ENCODE assay signal across 13 cellular contexts in the genomic region with DNA sequence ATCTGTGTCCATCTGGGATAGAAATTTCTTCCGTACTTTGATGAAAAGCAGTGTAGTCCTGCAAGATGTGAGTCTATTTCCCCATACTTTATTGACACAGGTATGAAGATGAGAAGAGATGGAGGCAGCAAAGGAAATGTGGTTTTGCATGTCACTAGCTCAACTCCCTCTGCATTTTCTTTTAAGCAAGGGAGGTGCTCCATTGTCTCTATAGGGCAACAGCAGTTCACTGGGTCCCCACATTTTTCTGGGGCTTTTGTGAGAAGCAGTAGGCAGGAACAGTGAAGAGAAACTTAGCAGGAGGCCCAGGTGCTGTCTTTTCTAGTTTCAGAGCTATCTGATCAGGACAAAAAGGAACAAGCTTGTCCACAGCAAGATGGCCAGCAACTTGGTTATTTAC. TPM values are rescaled to one million over a fixed set of nuclear protein-coding genes. Genes with fewer than 3 reads are reported as not detected.
DNase-seq lines count a peak whose midpoint lies in the region; ATAC-seq and TF ChIP-seq lines count a peak whose summit lies in the region.
"Had no signal": no experiment of that assay in that cellular context is flagged by ENCODE, and none has a peak within 500 bp of the region (broad histone marks: within the 10 kb centered on the region; RNA-seq: fewer than 3 reads in every experiment).

No MANE protein-coding gene starts in this region.

- H3K27ac Mint-ChIP-seq in activated naive CD8-positive, alpha-beta T cell, result peak overlapping the region; percentile 95
- H3K27ac Mint-ChIP-seq in stimulated activated effector memory CD8-positive, alpha-beta T cell treated with anti-CD3 and anti-CD28 coated beads, Interleukin-12 subunit alpha, Interleukin-12 subunit beta, amount 100 ng/mL, for 72 hours, result peak overlapping the region; percentile 56

- no peak for ATAC-seq in activated T-cell treated with anti-CD3 and anti-CD28 coated beads, Interleukin-2, amount 50 U/mL, for 4 hours
- no peak for ATAC-seq in stimulated activated effector memory CD8-positive, alpha-beta T cell treated with anti-CD3 and anti-CD28 coated beads, Interleukin-12 subunit alpha, Interleukin-12 subunit beta, amount 100 ng/mL, for 72 hours
- ATAC-seq in GM18511 (IDR thresholded peaks at IDR 0.05; ENCODE audit: unreplicated experiment) (no peak), SK-N-SH treated with all-trans-retinoic acid at 6 μM for 48 hours (no peak)
- ATAC-seq: gastroesophageal sphincter had no signal

- H3K79me2 ChIP-seq in KMS-11 (ENCODE audit: insufficient read depth, low read depth), result no peaks in the 10 kb centered on the region

- H3K36me3 ChIP-seq in KMS-11 (ENCODE audit: insufficient read depth), result no peaks in the 10 kb centered on the region

- H3K27me3 ChIP-seq in KMS-11 (ENCODE audit: insufficient read depth, low read depth), result no peaks in the 10 kb centered on the region
- H3K27me3 ChIP-seq: gastroesophageal sphincter had no signal

- no peaks in the 10 kb centered on the region for H3K9me3 Mint-ChIP-seq in activated T-cell treated with anti-CD3 and anti-CD28 coated beads, Interleukin-2, amount 50 U/mL, for 4 hours
- H3K9me3 Mint-ChIP-seq in activated naive CD8-positive, alpha-beta T cell (ENCODE audit: low read depth), result no peaks in the 10 kb centered on the region
- H3K9me3 Mint-ChIP-seq in stimulated activated effector memory CD8-positive, alpha-beta T cell treated with anti-CD3 and anti-CD28 coated beads, Interleukin-12 subunit alpha, Interleukin-12 subunit beta, amount 100 ng/mL, for 72 hours, result no peaks in the 10 kb centered on the region

- H3K27me3 Mint-ChIP-seq in activated T-cell treated with anti-CD3 and anti-CD28 coated beads, Interleukin-2, amount 50 U/mL, for 4 hours (ENCODE audit: low read depth), result no peaks in the 10 kb centered on the region
- no peaks in the 10 kb centered on the region for H3K27me3 Mint-ChIP-seq in activated naive CD8-positive, alpha-beta T cell

- no peak for TF ChIP-seq CTCF in KMS-11 (conservative IDR thresholded peaks at IDR 0.05; ENCODE audit: low read depth, low read length)

- peak overlapping the region; percentile 33 for H3K4me3 Mint-ChIP-seq in activated T-cell treated with anti-CD3 and anti-CD28 coated beads, Interleukin-2, amount 50 U/mL, for 4 hours
- H3K4me3 Mint-ChIP-seq in activated naive CD8-positive, alpha-beta T cell, result peak overlapping the region; percentile 72
- H3K4me3 Mint-ChIP-seq in stimulated activated effector memory CD8-positive, alpha-beta T cell treated with anti-CD3 and anti-CD28 coated beads, Interleukin-12 subunit alpha, Interleukin-12 subunit beta, amount 100 ng/mL, for 72 hours, result peak overlapping the region; percentile 15

- peaks cover 19% of the 10 kb centered on the region for H3K36me3 Mint-ChIP-seq in activated T-cell treated with anti-CD3 and anti-CD28 coated beads, Interleukin-2, amount 50 U/mL, for 4 hours (ENCODE audit: insufficient read depth)
- H3K36me3 Mint-ChIP-seq in activated naive CD8-positive, alpha-beta T cell, result peaks cover 21% of the 10 kb centered on the region
- H3K36me3 Mint-ChIP-seq in stimulated activated effector memory CD8-positive, alpha-beta T cell treated with anti-CD3 and anti-CD28 coated beads, Interleukin-12 subunit alpha, Interleukin-12 subunit beta, amount 100 ng/mL, for 72 hours, result peaks cover 18% of the 10 kb centered on the region

- H4K20me1 ChIP-seq in KMS-11 (ENCODE audit: insufficient read depth), result no peaks in the 10 kb centered on the region

- no peak overlapping the region for H3K9ac ChIP-seq in KMS-11

- peaks cover 99% of the 10 kb centered on the region for H3K4me1 ChIP-seq in KMS-11 (ENCODE audit: low read depth, poor library complexity, severe bottlenecking)
- H3K4me1 ChIP-seq: gastroesophageal sphincter had no signal

- no peak overlapping the region for H3K4me3 ChIP-seq in KMS-11 (IDR thresholded peaks at IDR 0.05; ENCODE audit: insufficient read depth, low read depth, low read length)
- H3K4me3 ChIP-seq: gastroesophageal sphincter had no signal

- peak overlapping the region; percentile 91 for H3K4me2 ChIP-seq in KMS-11

- peaks cover 86% of the 10 kb centered on the region for H3K4me1 Mint-ChIP-seq in activated T-cell treated with anti-CD3 and anti-CD28 coated beads, Interleukin-2, amount 50 U/mL, for 4 hours (ENCODE audit: low read depth)
- peaks cover 93% of the 10 kb centered on the region for H3K4me1 Mint-ChIP-seq in activated naive CD8-positive, alpha-beta T cell (ENCODE audit: low read depth)
- H3K4me1 Mint-ChIP-seq in stimulated activated effector memory CD8-positive, alpha-beta T cell treated with anti-CD3 and anti-CD28 coated beads, Interleukin-12 subunit alpha, Interleukin-12 subunit beta, amount 100 ng/mL, for 72 hours, result peaks cover 82% of the 10 kb centered on the region

- no peak for DNase-seq in activated T-cell treated with anti-CD3 and anti-CD28 coated beads, Interleukin-2, amount 50 U/mL, for 4 hours
- DNase-seq in activated T-cell treated with anti-CD3 and anti-CD28 coated beads for 4 hours (no peak), dedifferentiated amniotic fluid mesenchymal stem cell (ENCODE audit: extremely low spot score) (no peak)
- no peak for DNase-seq in stimulated activated effector memory CD8-positive, alpha-beta T cell treated with anti-CD3 and anti-CD28 coated beads, Interleukin-12 subunit alpha, Interleukin-12 subunit beta, amount 100 ng/mL, for 72 hours (ENCODE audit: low spot score in 2 of 2)
- DNase-seq: Calu3, mesenchymal stem cell, MV-4-11 had no signal

- H2AFZ ChIP-seq in KMS-11 (ENCODE audit: low read depth), result no peak overlapping the region

- peak overlapping the region; percentile 81; the same call in 1 of the 2 replicates for H3K27ac ChIP-seq in KMS-11
- H3K27ac ChIP-seq: gastroesophageal sphincter, VCaP had no signal

TF ChIP-seq in SK-N-SH treated with all-trans-retinoic acid at 6 μM for 48 hours, 23 proteins besides CTCF, POLR2A, EP300 and RAD21 (continues in another document):
- TF ChIP-seq ZNF565 (CRISPR knock-in tag; conservative IDR thresholded peaks at IDR 0.05; ENCODE audit: low read depth) (no peak), SNAI2 (CRISPR knock-in tag; IDR thresholded peaks at IDR 0.05) (no peak), ZFP3 (CRISPR knock-in tag; IDR thresholded peaks at IDR 0.05) (no peak), ZFP30 (CRISPR knock-in tag; IDR thresholded peaks at IDR 0.05) (no peak), ZNF70 (CRISPR knock-in tag; IDR thresholded peaks at IDR 0.05) (no peak), ARNTL (CRISPR knock-in tag; IDR thresholded peaks at IDR 0.05; ENCODE audit: borderline replicate concordance, low read depth) (no peak), ISL1 (CRISPR knock-in tag; IDR thresholded peaks at IDR 0.05) (no peak), ZC3H10 (CRISPR knock-in tag; IDR thresholded peaks at IDR 0.05) (no peak), ESRRG (CRISPR knock-in tag; IDR thresholded peaks at IDR 0.05) (no peak), OSR1 (CRISPR knock-in tag; IDR thresholded peaks at IDR 0.05) (no peak)
- TF ChIP-seq, protein P1, sequence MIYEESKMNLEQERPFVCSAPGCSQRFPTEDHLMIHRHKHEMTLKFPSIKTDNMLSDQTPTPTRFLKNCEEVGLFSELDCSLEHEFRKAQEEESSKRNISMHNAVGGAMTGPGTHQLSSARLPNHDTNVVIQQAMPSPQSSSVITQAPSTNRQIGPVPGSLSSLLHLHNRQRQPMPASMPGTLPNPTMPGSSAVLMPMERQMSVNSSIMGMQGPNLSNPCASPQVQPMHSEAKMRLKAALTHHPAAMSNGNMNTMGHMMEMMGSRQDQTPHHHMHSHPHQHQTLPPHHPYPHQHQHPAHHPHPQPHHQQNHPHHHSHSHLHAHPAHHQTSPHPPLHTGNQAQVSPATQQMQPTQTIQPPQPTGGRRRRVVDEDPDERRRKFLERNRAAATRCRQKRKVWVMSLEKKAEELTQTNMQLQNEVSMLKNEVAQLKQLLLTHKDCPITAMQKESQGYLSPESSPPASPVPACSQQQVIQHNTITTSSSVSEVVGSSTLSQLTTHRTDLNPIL (CRISPR knock-in tag; IDR thresholded peaks at IDR 0.05; ENCODE audit: low read depth), result no peak
- TF ChIP-seq, protein P2, sequence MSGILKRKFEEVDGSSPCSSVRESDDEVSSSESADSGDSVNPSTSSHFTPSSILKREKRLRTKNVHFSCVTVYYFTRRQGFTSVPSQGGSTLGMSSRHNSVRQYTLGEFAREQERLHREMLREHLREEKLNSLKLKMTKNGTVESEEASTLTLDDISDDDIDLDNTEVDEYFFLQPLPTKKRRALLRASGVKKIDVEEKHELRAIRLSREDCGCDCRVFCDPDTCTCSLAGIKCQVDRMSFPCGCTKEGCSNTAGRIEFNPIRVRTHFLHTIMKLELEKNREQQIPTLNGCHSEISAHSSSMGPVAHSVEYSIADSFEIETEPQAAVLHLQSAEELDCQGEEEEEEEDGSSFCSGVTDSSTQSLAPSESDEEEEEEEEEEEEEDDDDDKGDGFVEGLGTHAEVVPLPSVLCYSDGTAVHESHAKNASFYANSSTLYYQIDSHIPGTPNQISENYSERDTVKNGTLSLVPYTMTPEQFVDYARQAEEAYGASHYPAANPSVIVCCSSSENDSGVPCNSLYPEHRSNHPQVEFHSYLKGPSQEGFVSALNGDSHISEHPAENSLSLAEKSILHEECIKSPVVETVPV (CRISPR knock-in tag; IDR thresholded peaks at IDR 0.05), result no peak
- TF ChIP-seq, protein P3, sequence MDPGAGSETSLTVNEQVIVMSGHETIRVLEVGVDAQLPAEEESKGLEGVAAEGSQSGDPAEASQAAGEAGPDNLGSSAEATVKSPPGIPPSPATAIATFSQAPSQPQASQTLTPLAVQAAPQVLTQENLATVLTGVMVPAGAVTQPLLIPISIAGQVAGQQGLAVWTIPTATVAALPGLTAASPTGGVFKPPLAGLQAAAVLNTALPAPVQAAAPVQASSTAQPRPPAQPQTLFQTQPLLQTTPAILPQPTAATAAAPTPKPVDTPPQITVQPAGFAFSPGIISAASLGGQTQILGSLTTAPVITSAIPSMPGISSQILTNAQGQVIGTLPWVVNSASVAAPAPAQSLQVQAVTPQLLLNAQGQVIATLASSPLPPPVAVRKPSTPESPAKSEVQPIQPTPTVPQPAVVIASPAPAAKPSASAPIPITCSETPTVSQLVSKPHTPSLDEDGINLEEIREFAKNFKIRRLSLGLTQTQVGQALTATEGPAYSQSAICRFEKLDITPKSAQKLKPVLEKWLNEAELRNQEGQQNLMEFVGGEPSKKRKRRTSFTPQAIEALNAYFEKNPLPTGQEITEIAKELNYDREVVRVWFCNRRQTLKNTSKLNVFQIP (CRISPR knock-in tag; IDR thresholded peaks at IDR 0.05; ENCODE audit: borderline replicate concordance, low read depth), result no peak

RNA-seq across cellular contexts. Expression of a gene that starts 37.1 kb away (rescaled TPM):
- 10 to 100 TPM; 32.6 to 38.7 (median 34.7) TPM for total RNA-seq in activated T-cell treated with anti-CD3 and anti-CD28 coated beads, Interleukin-2, amount 50 U/mL, for 4 hours

Comparison
In these comparisons a context has a peak if more than half of its experiments do, and no peak if none do; other contexts are left out.
1. H3K4me3 Mint-ChIP-seq: peak in every context shown above with its lines; median percentile 72 in activated naive CD8-positive, alpha-beta T cell; 33 in activated T-cell treated with anti-CD3 and anti-CD28 coated beads, Interleukin-2, amount 50 U/mL, for 4 hours; 15 in stimulated activated effector memory CD8-positive, alpha-beta T cell treated with anti-CD3 and anti-CD28 coated beads, Interleukin-12 subunit alpha, Interleukin-12 subunit beta, amount 100 ng/mL, for 72 hours.